6 cellular contexts compared by ENCODE assay signal in genomic region chr11:65870706-65871681, GRCh38. TPM values are rescaled to one million over a fixed set of nuclear protein-coding genes. Genes with fewer than 3 reads are reported as not detected.
A peak's percentile ranks its signal among the peaks of the same experiment; 100 is the strongest.
DNase-seq lines count a peak whose midpoint lies in the region; ATAC-seq, FAIRE-seq and TF ChIP-seq lines count a peak whose summit lies in the region.
"Had no signal": no experiment of that assay in that cellular context is flagged by ENCODE, and none has a peak within 500 bp of the region (broad histone marks: within the 10 kb centered on the region; RNA-seq: fewer than 3 reads in every experiment).

No MANE protein-coding gene starts in this region.

- no peak overlapping the region for H3K23ac ChIP-seq in H1 (ENCODE audit: insufficient read length)

- no peak overlapping the region for H3K56ac ChIP-seq in H1 (replicated peaks; ENCODE audit: insufficient read length, low read depth, low read length)

- peak overlapping the region; percentile 40; the same call in 1 of the 2 replicates for H2AK5ac ChIP-seq in H1 (ENCODE audit: low read depth, low read length)

- no peak for TF ChIP-seq EP300 in H1 (IDR thresholded peaks at IDR 0.05; ENCODE audit: borderline replicate concordance in 1 of 2, low read depth in 2 of 2, low read length in 2 of 2)

- no peak overlapping the region; a peak in 1 of 4 replicates for H3K4me2 ChIP-seq in H1 (ENCODE audit: insufficient read depth in 1 of 2, low read depth in 2 of 2, low read length in 2 of 2)

- H3K9ac ChIP-seq in H1 (replicated peaks in 1 of 4; ENCODE audit: extremely low read depth in 1 of 4, low read depth in 3 of 4, low read length in 3 of 4) (no peak overlapping the region), skeletal muscle tissue (ENCODE audit: low read depth in 1 of 3, low read length in 3 of 3) (peak overlapping the region; percentile 6 to 79 (median 77))

- H3K4me1 ChIP-seq in H1 (replicated peaks in 1 of 4; ENCODE audit: control insufficient read depth in 3 of 4, insufficient read depth in 4 of 4, low read length in 3 of 4) (peaks cover 0 to 10% (median 3%) of the 10 kb centered on the region in 4 experiments; a peak in 5 of 7 replicates), skeletal muscle tissue (ENCODE audit: control insufficient read depth in 3 of 3, insufficient read depth in 3 of 3, low read length in 3 of 3) (peaks cover 24 to 32% (median 27%) of the 10 kb centered on the region in 3 donors)

- no peak overlapping the region for H2BK5ac ChIP-seq in H1 (ENCODE audit: low read depth, low read length)

- TF ChIP-seq POLR2A in H1 (IDR thresholded peaks at IDR 0.05; ENCODE audit: control extremely low read depth in 1 of 2, low read depth in 2 of 2, low read length in 2 of 2): no peak

- H3K36me3 ChIP-seq in H1 (ENCODE audit: control insufficient read depth in 2 of 4, insufficient read depth in 4 of 4, low read length in 3 of 4) (no peaks in the 10 kb centered on the region), skeletal muscle tissue (ENCODE audit: control insufficient read depth in 3 of 3, insufficient read depth in 3 of 3, low read length in 3 of 3) (peaks cover 6 to 20% (median 18%) of the 10 kb centered on the region in 3 donors)

- no peak overlapping the region for H2AFZ ChIP-seq in H1 (ENCODE audit: low read length)

- H4K5ac ChIP-seq in H1 (ENCODE audit: insufficient read length, low read depth, low read length): no peak overlapping the region

- H2BK15ac ChIP-seq in H1 (ENCODE audit: low read length): no peak overlapping the region

- TF ChIP-seq RAD21 in H1 (IDR thresholded peaks at IDR 0.05 in 1 of 2, conservative IDR thresholded peaks at IDR 0.05 in 1 of 2; ENCODE audit: low read depth in 2 of 2, low read length in 2 of 2): no peak

- no peak overlapping the region for H2BK120ac ChIP-seq in H1 (replicated peaks; ENCODE audit: low read depth, low read length)

- 0 out of 2 replicates have a peak overlapping the region, but pooled peaks have one; percentile 27 for H2BK12ac ChIP-seq in H1 (ENCODE audit: low read depth, low read length)

- 90% methylated on average over 24 of the region's 24 CpGs; no CpG with 5 or more reads in 1 of the 2 experiments for WGBS in H1 (ENCODE audit: extremely low coverage in 1 of 2, insufficient coverage in 1 of 2, insufficient read length in 1 of 2, insufficient replicate concordance in 2 of 2, low coverage in 1 of 2, low lambda C conversion rate in 2 of 2, missing lambda C conversion rate in 1 of 2), 2 experiments

- no peak overlapping the region for H3K4me3 ChIP-seq in H1 (ENCODE audit: extremely low read depth in 1 of 4, insufficient read depth in 2 of 4, low read depth in 3 of 4, low read length in 4 of 4)
- H3K4me3 ChIP-seq in skeletal muscle tissue (ENCODE audit: low read length in 3 of 3): peak overlapping the region; percentile 29 to 62 (median 56)
- H3K4me3 ChIP-seq: SK-N-MC had no signal

- no peak overlapping the region for H4K91ac ChIP-seq in H1 (replicated peaks; ENCODE audit: insufficient read length, low read length)

- no peak for ATAC-seq in HG02759 (IDR thresholded peaks at IDR 0.05; ENCODE audit: unreplicated experiment)

- H3K79me2 ChIP-seq in H1 (ENCODE audit: control insufficient read depth in 1 of 2, insufficient read depth in 2 of 2, low read length in 2 of 2): no peaks in the 10 kb centered on the region

- no peak overlapping the region for H3K4ac ChIP-seq in H1 (replicated peaks; ENCODE audit: insufficient read length, low read depth, low read length)

- H3K27me3 ChIP-seq in H1 (replicated peaks in 1 of 4; ENCODE audit: control insufficient read depth in 3 of 4, extremely low read depth in 1 of 4, insufficient read depth in 3 of 4, low read length in 3 of 4) (peaks cover 0 to 32% (median 15%) of the 10 kb centered on the region in 4 experiments; a peak in 4 of 7 replicates), skeletal muscle tissue (ENCODE audit: control insufficient read depth in 3 of 3, insufficient read depth in 3 of 3, low read length in 3 of 3) (peaks cover 0 to 7% (median 0%) of the 10 kb centered on the region in 3 donors)

- no peak overlapping the region for H3K27ac ChIP-seq in H1 (ENCODE audit: low read depth, low read length)
- peak overlapping the region; percentile 74 for H3K27ac ChIP-seq in skeletal muscle tissue (ENCODE audit: low read depth, low read length)
- H3K27ac ChIP-seq: SK-N-MC had no signal

- peak; percentile 47 for DNase-seq in MV-4-11 (lab: John Stamatoyannopoulos, UW)
- DNase-seq in H1 (ENCODE audit: low read depth in 1 of 2, low spot score in 2 of 2): no peak
- DNase-seq in NCI-H1694 (lab: John Stamatoyannopoulos, UW): no peak

- no peak overlapping the region for H4K8ac ChIP-seq in H1 (ENCODE audit: extremely low read depth, insufficient read depth, low read length)

- H3K9me3 ChIP-seq in H1 (ENCODE audit: insufficient read depth in 2 of 2, low read depth in 1 of 2, low read length in 1 of 2): no peaks in the 10 kb centered on the region
- H3K9me3 ChIP-seq in skeletal muscle tissue (ENCODE audit: control insufficient read depth in 3 of 3, low read length in 3 of 3): no peaks in the 10 kb centered on the region

- H3K18ac ChIP-seq in H1 (ENCODE audit: extremely low read depth, low read length): no peak overlapping the region

- CTCF ChIA-PET in H1 (lab: Charles Lee; ENCODE audit: partially characterized antibody): interaction anchor here (0.6 to 8.9 kb wide), 16 partner anchors 8 to 189 kb away, joined by 3 to 210 read pairs (median 3); partner anchors contain the start of genes CCDC85B, CFL1, CTSW and FIBP

- peaks cover 0 to 2% of the 10 kb centered on the region in 2 experiments for H4K20me1 ChIP-seq in H1 (replicated peaks in 1 of 2; ENCODE audit: control insufficient read depth in 1 of 2, insufficient read depth in 2 of 2, low read length in 2 of 2)

- no peak overlapping the region for H3K14ac ChIP-seq in H1 (ENCODE audit: insufficient read length)

- TF ChIP-seq CTCF in H1 (IDR thresholded peaks at IDR 0.05; ENCODE audit: control extremely low read depth in 1 of 3, insufficient read depth in 1 of 3, low read depth in 1 of 3, low read length in 3 of 3): no peak

- H3K79me1 ChIP-seq in H1 (ENCODE audit: low read depth, low read length): no peaks in the 10 kb centered on the region; the same call in 1 of the 2 replicates

- FAIRE-seq in H1 (lab: Jason Lieb, UNC): no peak

- POLR2A ChIA-PET in H1 (lab: Charles Lee; ENCODE audit: partially characterized antibody): interaction anchor here (0.8 to 39.7 kb wide), 3 partner anchors 4 to 47 kb away, joined by 3 to 1071 read pairs (median 1071); partner anchors contain the start of genes CCDC85B, CFL1, CTSW and EFEMP2

- peaks cover 9% of the 10 kb centered on the region; the same call in 1 of the 2 replicates for H3K23me2 ChIP-seq in H1 (ENCODE audit: low read depth, low read length)

- no peak overlapping the region for H2BK20ac ChIP-seq in H1 (ENCODE audit: low read length)

RNA-seq across cellular contexts. Expression of gene EFEMP2, which starts 1.6 kb away (rescaled TPM):
- 8.8 and 9.7 TPM in 2 replicates for total RNA-seq in H1 (2021; fragmentation: NEBNext Ultra II Directional; extraction: Animal tissue kit (Norgen Biotek cat#: 25700))
- polyA plus RNA-seq in H1 (2011; rRNA removed): 17.2 and 24.2 TPM in 2 replicates
- polyA plus RNA-seq in H1 (2011; cell fraction: cytosol; rRNA removed): 16.2 TPM
- 54.9 TPM for polyA plus RNA-seq in H1 (2011; cell fraction: nucleus; rRNA removed)
- polyA plus RNA-seq in H1 (2012, experiment 1 of 2): 6.4 to 12.6 TPM (median 9.4 TPM) in 4 replicates
- polyA plus RNA-seq in H1 (2012, experiment 2 of 2): 8.4 TPM
- polyA plus RNA-seq in H1 (2013, experiment 1 of 2): 14.8 TPM
- polyA plus RNA-seq in H1 (2013, experiment 2 of 2): 14.3 TPM
- polyA minus RNA-seq in H1 (2011; rRNA and poly(A)+ RNA removed): 5.3 and 6.1 TPM in 2 replicates
- 5.7 TPM for polyA minus RNA-seq in H1 (2011; cell fraction: cytosol; rRNA and poly(A)+ RNA removed)
- 17.4 TPM for polyA minus RNA-seq in H1 (2011; cell fraction: nucleus; rRNA and poly(A)+ RNA removed)
- total RNA-seq in skeletal muscle tissue: 35.0 TPM

RNA-seq across cellular contexts. Expression of gene CTSW, which starts 8.6 kb away (rescaled TPM):
- not detected in 2 replicates for total RNA-seq in H1 (2021; fragmentation: NEBNext Ultra II Directional; extraction: Animal tissue kit (Norgen Biotek cat#: 25700))
- polyA plus RNA-seq in H1 (2011; rRNA removed): not detected in 2 replicates
- not detected for polyA plus RNA-seq in H1 (2011; cell fraction: cytosol; rRNA removed)
- not detected for polyA plus RNA-seq in H1 (2011; cell fraction: nucleus; rRNA removed)
- polyA plus RNA-seq in H1 (2012, experiment 1 of 2): not detected in 4 replicates
- polyA plus RNA-seq in H1 (2012, experiment 2 of 2): not detected
- polyA plus RNA-seq in H1 (2013, experiment 1 of 2): not detected
- not detected for polyA plus RNA-seq in H1 (2013, experiment 2 of 2)
- not detected in 2 replicates for polyA minus RNA-seq in H1 (2011; rRNA and poly(A)+ RNA removed)
- polyA minus RNA-seq in H1 (2011; cell fraction: cytosol; rRNA and poly(A)+ RNA removed): not detected
- polyA minus RNA-seq in H1 (2011; cell fraction: nucleus; rRNA and poly(A)+ RNA removed): not detected
- total RNA-seq in skeletal muscle tissue: 1.0 TPM

RNA-seq across cellular contexts. Expression of gene MUS81, which starts 10.8 kb away (rescaled TPM):
- total RNA-seq in H1 (2021; fragmentation: NEBNext Ultra II Directional; extraction: Animal tissue kit (Norgen Biotek cat#: 25700)): 30.2 and 36.0 TPM in 2 replicates
- 31.5 and 44.1 TPM in 2 replicates for polyA plus RNA-seq in H1 (2011; rRNA removed)
- 41.8 TPM for polyA plus RNA-seq in H1 (2011; cell fraction: cytosol; rRNA removed)
- polyA plus RNA-seq in H1 (2011; cell fraction: nucleus; rRNA removed): 222 TPM
- polyA plus RNA-seq in H1 (2012, experiment 1 of 2): 30.7 to 47.5 TPM (median 37.9 TPM) in 4 replicates
- 39.0 TPM for polyA plus RNA-seq in H1 (2012, experiment 2 of 2)
- polyA plus RNA-seq in H1 (2013, experiment 1 of 2): 35.0 TPM
- polyA plus RNA-seq in H1 (2013, experiment 2 of 2): 32.2 TPM
- polyA minus RNA-seq in H1 (2011; rRNA and poly(A)+ RNA removed): 13.3 and 24.3 TPM in 2 replicates
- polyA minus RNA-seq in H1 (2011; cell fraction: cytosol; rRNA and poly(A)+ RNA removed): 23.6 TPM
- 60.4 TPM for polyA minus RNA-seq in H1 (2011; cell fraction: nucleus; rRNA and poly(A)+ RNA removed)
- total RNA-seq in skeletal muscle tissue: 34.4 TPM

RNA-seq across cellular contexts. Expression of gene CFL1, which starts 13.0 kb away (rescaled TPM):
- total RNA-seq in H1 (2021; fragmentation: NEBNext Ultra II Directional; extraction: Animal tissue kit (Norgen Biotek cat#: 25700)): 1,252 and 1,270 TPM in 2 replicates
- 1,365 and 1,809 TPM in 2 replicates for polyA plus RNA-seq in H1 (2011; rRNA removed)
- 1,336 TPM for polyA plus RNA-seq in H1 (2011; cell fraction: cytosol; rRNA removed)
- 788 TPM for polyA plus RNA-seq in H1 (2011; cell fraction: nucleus; rRNA removed)
- polyA plus RNA-seq in H1 (2012, experiment 1 of 2): 1,064 to 1,459 TPM (median 1,329 TPM) in 4 replicates
- 1,254 TPM for polyA plus RNA-seq in H1 (2012, experiment 2 of 2)
- 989 TPM for polyA plus RNA-seq in H1 (2013, experiment 1 of 2)
- 932 TPM for polyA plus RNA-seq in H1 (2013, experiment 2 of 2)
- 1,332 and 1,357 TPM in 2 replicates for polyA minus RNA-seq in H1 (2011; rRNA and poly(A)+ RNA removed)
- 622 TPM for polyA minus RNA-seq in H1 (2011; cell fraction: cytosol; rRNA and poly(A)+ RNA removed)
- polyA minus RNA-seq in H1 (2011; cell fraction: nucleus; rRNA and poly(A)+ RNA removed): 426 TPM
- 275 TPM for total RNA-seq in skeletal muscle tissue

RNA-seq across cellular contexts. Expression of gene FIBP, which starts 17.3 kb away (rescaled TPM):
- 74.3 and 79.9 TPM in 2 replicates for total RNA-seq in H1 (2021; fragmentation: NEBNext Ultra II Directional; extraction: Animal tissue kit (Norgen Biotek cat#: 25700))
- polyA plus RNA-seq in H1 (2011; rRNA removed): 173 and 184 TPM in 2 replicates
- 127 TPM for polyA plus RNA-seq in H1 (2011; cell fraction: cytosol; rRNA removed)
- polyA plus RNA-seq in H1 (2011; cell fraction: nucleus; rRNA removed): 233 TPM
- polyA plus RNA-seq in H1 (2012, experiment 1 of 2): 82.7 to 114 TPM (median 111 TPM) in 4 replicates
- 151 TPM for polyA plus RNA-seq in H1 (2012, experiment 2 of 2)
- polyA plus RNA-seq in H1 (2013, experiment 1 of 2): 79.7 TPM
- polyA plus RNA-seq in H1 (2013, experiment 2 of 2): 83.5 TPM
- 87.2 and 105 TPM in 2 replicates for polyA minus RNA-seq in H1 (2011; rRNA and poly(A)+ RNA removed)
- polyA minus RNA-seq in H1 (2011; cell fraction: cytosol; rRNA and poly(A)+ RNA removed): 89.1 TPM
- 101 TPM for polyA minus RNA-seq in H1 (2011; cell fraction: nucleus; rRNA and poly(A)+ RNA removed)
- 110 TPM for total RNA-seq in skeletal muscle tissue

Comparison
In these comparisons a context has a peak if more than half of its experiments do, and no peak if none do; other contexts are left out.
1. H3K4me3 ChIP-seq: peak in skeletal muscle tissue (3 of 3); none in H1 (0 of 4).
2. H3K9ac ChIP-seq: peak in skeletal muscle tissue (3 of 3); none in H1 (0 of 4).